ENCODE assay signal across 26 cellular contexts in the genomic region with DNA sequence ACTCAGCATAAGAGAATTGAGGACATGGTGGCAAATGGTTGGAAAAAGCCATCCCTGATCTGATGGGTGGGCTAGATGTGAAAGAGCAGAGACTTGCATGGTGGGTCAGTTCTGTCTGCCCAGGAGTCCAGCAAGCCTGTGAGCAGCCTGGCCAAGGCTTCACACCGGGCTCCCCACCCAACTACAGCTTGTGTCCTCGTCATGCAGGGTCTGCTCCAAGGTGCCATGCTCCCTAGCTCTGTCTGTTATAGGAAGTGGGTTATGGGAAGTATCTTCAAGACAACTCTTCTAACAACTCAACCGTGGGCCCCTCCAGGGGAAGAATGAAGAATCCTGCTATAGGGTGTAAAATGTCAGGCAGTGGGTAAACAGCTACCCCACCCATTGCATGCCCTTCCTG.
"Had no signal": no experiment of that assay in that cellular context is flagged by ENCODE, and none has a peak within 500 bp of the region (broad histone marks: within the 10 kb centered on the region; RNA-seq: fewer than 3 reads in every experiment).

No MANE protein-coding gene starts in this region.

- H3K36me3 ChIP-seq: adrenal gland, Peyer's patch had no signal

- H3K4me2 ChIP-seq: KMS-11 had no signal

- DNase-seq: activated CD4-positive, alpha-beta T cell treated with anti-CD3 and anti-CD28 coated beads, Interleukin-2, amount 10 ng/mL, durations not matched to agents 24 days and 14 days; activated CD4-positive, alpha-beta T cell treated with anti-CD3 and anti-CD28 coated beads, Interleukin-2, amount 50 U/mL, for 4 hours; activated CD8-positive, alpha-beta T cell treated with anti-CD3 and anti-CD28 coated beads for 36 hours; activated gamma-delta T cell treated with Interleukin-2 at 50 U/mL for 16 hours; activated naive CD4-positive, alpha-beta T cell treated with anti-CD3 and anti-CD28 coated beads for 36 hours; activated T-cell treated with anti-CD3 and anti-CD28 coated beads for 4 hours; activated T-cell treated with anti-CD3 and anti-CD28 coated beads, Interleukin-2, amount 50 U/mL, for 4 hours; anterior cingulate cortex; central memory CD4-positive, alpha-beta T cell; MM.1S; MV-4-11; NCI-H1092; NCI-H1436 treated with DMSO at 0.1 percent for 48 hours; NCI-H1694 treated with DMSO at 0.1 percent for 48 hours; NCI-H2029 treated with DMSO at 0.1 percent for 48 hours; NCI-H2107; NCI-H2171; NCI-H510A; NCI-H526; NCI-H748 treated with DMSO at 0.1 percent for 48 hours; NK-92 treated with Interleukin-12 subunit alpha and Interleukin-12 subunit beta, amount 100 ng/mL, for 24 hours; Peyer's patch; RPMI8226 had no signal

- H3K27ac ChIP-seq: adrenal gland, KMS-11, Peyer's patch had no signal

- H3K27me3 ChIP-seq: adrenal gland, Peyer's patch had no signal

- H3K4me1 ChIP-seq: adrenal gland, Peyer's patch had no signal

- H3K9me3 ChIP-seq: adrenal gland, Peyer's patch had no signal

- ATAC-seq: activated CD8-positive, alpha-beta T cell treated with anti-CD3 and anti-CD28 coated beads for 36 hours; activated naive CD4-positive, alpha-beta T cell treated with anti-CD3 and anti-CD28 coated beads, Interleukin-2, amount 50 U/mL, for 72 hours; activated T-cell treated with anti-CD3 and anti-CD28 coated beads, Interleukin-2, amount 50 U/mL, for 4 hours had no signal

- H3K9ac ChIP-seq: KMS-11 had no signal

- H3K4me3 ChIP-seq: adrenal gland, Peyer's patch had no signal
